Comparison of ENCODE assay signal across 23 cellular contexts in the genomic region with DNA sequence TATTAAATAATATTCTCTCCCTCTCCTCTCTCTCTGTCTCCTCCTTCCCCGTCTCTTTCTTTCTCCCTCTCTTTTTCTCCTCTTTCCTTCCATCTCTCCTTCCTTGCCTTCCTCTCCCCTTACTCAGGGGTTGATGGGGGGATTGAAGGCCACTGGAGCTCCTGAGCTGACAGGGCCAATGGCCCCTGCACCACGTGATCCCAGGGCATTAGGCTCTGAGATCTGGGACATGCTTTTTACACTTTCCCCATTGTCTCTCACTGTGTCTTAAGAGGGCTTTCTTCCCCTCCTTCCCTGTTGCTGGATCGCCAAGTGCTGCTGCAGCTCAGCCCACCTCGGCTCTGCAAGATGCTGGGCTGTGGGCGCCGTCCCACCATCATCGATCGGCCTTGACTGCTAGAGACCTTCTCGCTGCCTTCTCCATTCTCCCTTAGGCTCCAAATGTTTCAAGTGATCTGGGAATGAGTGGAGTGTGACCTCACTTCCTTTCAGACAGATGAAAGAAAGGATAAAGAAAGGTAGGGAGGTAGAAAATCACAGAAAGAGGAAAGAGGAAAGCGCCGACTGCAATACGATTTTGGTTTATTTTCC. TPM values are rescaled to one million over a fixed set of nuclear protein-coding genes. Genes with fewer than 3 reads are reported as not detected.
DNase-seq lines count a peak whose midpoint lies in the region; ATAC-seq, FAIRE-seq and TF ChIP-seq lines count a peak whose summit lies in the region.
"Had no signal": no experiment of that assay in that cellular context is flagged by ENCODE, and none has a peak within 500 bp of the region (broad histone marks: within the 10 kb centered on the region; RNA-seq: fewer than 3 reads in every experiment).

No MANE protein-coding gene starts in this region.

- H3K9me3 ChIP-seq in heart right ventricle, result no peaks in the 10 kb centered on the region
- no peaks in the 10 kb centered on the region for H3K9me3 ChIP-seq in right cardiac atrium (ENCODE audit: control insufficient read depth, low read length)
- no peaks in the 10 kb centered on the region for H3K9me3 ChIP-seq in kidney (ENCODE audit: control insufficient read depth in 1 of 2, low read length in 2 of 2)
- H3K9me3 ChIP-seq in uterus, result no peaks in the 10 kb centered on the region
- no peaks in the 10 kb centered on the region for H3K9me3 ChIP-seq in PC-3 (ENCODE audit: low read length)
- H3K9me3 ChIP-seq: colonic mucosa had no signal

- 81% methylated on average over 12 of the region's 12 CpGs for WGBS in heart right ventricle, 2 donors
- 83% methylated on average over 12 of the region's 12 CpGs for WGBS in right cardiac atrium

- no peaks in the 10 kb centered on the region for H3K79me2 ChIP-seq in PC-3 (ENCODE audit: low read length)

- H3K27me3 ChIP-seq in heart right ventricle, result no peaks in the 10 kb centered on the region
- H3K27me3 ChIP-seq in right cardiac atrium (ENCODE audit: control insufficient read depth, insufficient read depth), result no peaks in the 10 kb centered on the region
- no peaks in the 10 kb centered on the region for H3K27me3 ChIP-seq in rectal smooth muscle tissue (ENCODE audit: control insufficient read depth, insufficient read depth, low read length)
- H3K27me3 ChIP-seq in uterus, result no peaks in the 10 kb centered on the region
- no peaks in the 10 kb centered on the region for H3K27me3 ChIP-seq in PC-3 (ENCODE audit: low read length)
- H3K27me3 ChIP-seq: colonic mucosa had no signal

- H3K4me2 ChIP-seq in PC-3 (ENCODE audit: low read length), result no peak overlapping the region

- TF ChIP-seq CTCF in heart right ventricle (IDR thresholded peaks at IDR 0.05) (no peak), kidney (IDR thresholded peaks at IDR 0.05; ENCODE audit: borderline replicate concordance, extremely low read depth, insufficient read depth) (no peak), uterus (IDR thresholded peaks at IDR 0.05) (no peak), PC-3 (conservative IDR thresholded peaks at IDR 0.05; ENCODE audit: low read depth, low read length) (no peak)

- FAIRE-seq in kidney (lab: Jason Lieb, UNC), result no peak
- FAIRE-seq: A204.1 had no signal

- POLR2A ChIA-PET in PC-3 (lab: Charles Lee; ENCODE audit: unreplicated experiment), result no interaction called here

- no peak overlapping the region for H2AFZ ChIP-seq in PC-3 (ENCODE audit: low read length)

- H3K36me3 ChIP-seq in heart right ventricle, result peaks cover 0 to 18% (median 0%) of the 10 kb centered on the region in 9 donors
- no peaks in the 10 kb centered on the region for H3K36me3 ChIP-seq in kidney (ENCODE audit: control insufficient read depth in 1 of 2, insufficient read depth in 2 of 2, low read length in 2 of 2)
- H3K36me3 ChIP-seq in rectal smooth muscle tissue (ENCODE audit: control insufficient read depth, insufficient read depth, low read length), result no peaks in the 10 kb centered on the region
- H3K36me3 ChIP-seq in uterus, result no peaks in the 10 kb centered on the region
- no peaks in the 10 kb centered on the region for H3K36me3 ChIP-seq in PC-3 (ENCODE audit: low read depth, low read length)
- H3K36me3 ChIP-seq: colonic mucosa had no signal

- peak overlapping the region; percentile 52 to 82 (median 62) for H3K27ac ChIP-seq in heart right ventricle
- no peak overlapping the region for H3K27ac ChIP-seq in right cardiac atrium (ENCODE audit: low read length)
- peak overlapping the region; percentile 1 to 27 for H3K27ac ChIP-seq in kidney (ENCODE audit: low read depth in 2 of 2, low read length in 2 of 2)
- peak overlapping the region; percentile 18 for H3K27ac ChIP-seq in rectal smooth muscle tissue (ENCODE audit: low read depth, low read length)
- peak overlapping the region; percentile 63 to 64 for H3K27ac ChIP-seq in uterus
- H3K27ac ChIP-seq in PC-3 (ENCODE audit: low read length), result no peak overlapping the region
- H3K27ac ChIP-seq: colonic mucosa, epithelial cell of prostate had no signal

- H3F3A ChIP-seq in PC-3 (ENCODE audit: low read length, unreplicated experiment), result no peaks in the 10 kb centered on the region

- ATAC-seq in heart right ventricle (no peak), right cardiac atrium (no peak), GM18868 (IDR thresholded peaks at IDR 0.05; ENCODE audit: unreplicated experiment) (no peak), PC-3 (no peak), GM19455 (IDR thresholded peaks at IDR 0.05; ENCODE audit: unreplicated experiment) (no peak)
- ATAC-seq: Panc1 had no signal

- BruUV-seq in PC-3 (replicated peaks; lab: Mats Ljungman, UMichigan), result no TSS peak

- H3K4me1 ChIP-seq in heart right ventricle, result peaks cover 26 to 98% (median 86%) of the 10 kb centered on the region in 9 donors
- peaks cover 42% of the 10 kb centered on the region for H3K4me1 ChIP-seq in right cardiac atrium (ENCODE audit: control insufficient read depth, insufficient read depth, low read length)
- peaks cover 25 to 29% of the 10 kb centered on the region in 2 donors for H3K4me1 ChIP-seq in kidney (ENCODE audit: control insufficient read depth in 1 of 2, insufficient read depth in 1 of 2, low read depth in 1 of 2, low read length in 2 of 2)
- H3K4me1 ChIP-seq in rectal smooth muscle tissue (ENCODE audit: control insufficient read depth, insufficient read depth, low read length), result peaks cover 43% of the 10 kb centered on the region
- peaks cover 0 to 13% of the 10 kb centered on the region in 2 donors for H3K4me1 ChIP-seq in uterus
- H3K4me1 ChIP-seq in PC-3 (ENCODE audit: insufficient read depth, low read length), result peaks cover under 1% of the 10 kb centered on the region; the same call in 1 of the 2 replicates
- H3K4me1 ChIP-seq: colonic mucosa had no signal

- H3K9ac ChIP-seq in kidney (ENCODE audit: low read length in 2 of 2) (peak overlapping the region in 1 of 2 donors; percentile 12), rectal smooth muscle tissue (ENCODE audit: low read length) (no peak overlapping the region), PC-3 (ENCODE audit: low read length) (no peak overlapping the region)

- TF ChIP-seq POLR2A in uterus (IDR thresholded peaks at IDR 0.05), result no peak

- CTCF ChIA-PET in PC-3 (lab: Charles Lee), result no interaction called here

- H3K4me3 ChIP-seq in heart right ventricle (no peak overlapping the region), right cardiac atrium (ENCODE audit: low read length) (no peak overlapping the region), kidney (ENCODE audit: low read length in 2 of 2) (no peak overlapping the region), rectal smooth muscle tissue (ENCODE audit: low read length) (no peak overlapping the region), uterus (no peak overlapping the region), PC-3 (ENCODE audit: low read length) (no peak overlapping the region)
- H3K4me3 ChIP-seq: colonic mucosa, skin epidermis had no signal

- no peaks in the 10 kb centered on the region for H4K20me1 ChIP-seq in PC-3 (ENCODE audit: low read length)

- no peak for DNase-seq in heart right ventricle
- DNase-seq in right cardiac atrium, result no peak
- DNase-seq in kidney, result no peak
- DNase-seq in uterus, result peak in 1 of 2 donors; percentile 11
- no peak for DNase-seq in PC-3
- DNase-seq: activated CD4-positive, alpha-beta T cell treated with anti-CD3 and anti-CD28 coated beads, Interleukin-2, amount 10 ng/mL, durations not matched to agents 7 days and 5 days; activated naive CD4-positive, alpha-beta T cell treated with Interleukin-2 at 50 U/mL for 16 hours; activated T-cell treated with anti-CD3 and anti-CD28 coated beads for 4 hours; GOT3; Karpas-422; midbrain; NCI-H1105 treated with DMSO at 0.1 percent for 48 hours; NCI-H2171; occipital lobe had no signal

- H3K9me2 ChIP-seq in PC-3 (replicated peaks; ENCODE audit: low read length), result no peaks in the 10 kb centered on the region

- intact Hi-C loops in heart right ventricle (cut with DNase I) (loop anchor here in 4 of 10 donors (5.0 kb wide), 1 partner anchor 38 kb away; no protein-coding TSS in a partner anchor), right cardiac atrium (cut with DNase I) (no loop called here), kidney (cut with DNase I) (no loop called here), uterus (cut with DNase I; ENCODE audit: low total_unique reads) (no loop called here), PC-3 (cut with micrococcal nuclease) (no loop called here)

RNA-seq across cellular contexts. Expression of gene COL4A1, which starts 42.2 kb away (rescaled TPM):
- total RNA-seq in heart right ventricle (100 to 1,000 TPM in 7 of 10 donors, 10 to 100 TPM in 3; 96.3 to 342 (median 147) TPM), right cardiac atrium (100 to 1,000 TPM in 3 of 4 donors, 10 to 100 TPM in 1; 91.9 to 267 (median 118) TPM), kidney (218 TPM), uterus (100 to 1,000 TPM; 164 to 737 (median 209) TPM), PC-3 (2014; rRNA removed) (35.7 and 48.7 TPM in 2 replicates)
- polyA plus RNA-seq in heart right ventricle (100 to 1,000 TPM in 1 of 2 donors, 10 to 100 TPM in 1; 83.3 to 234 TPM), right cardiac atrium (69.8 TPM), kidney (ENCODE audit: insufficient read depth, low read depth, low replicate concordance) (53.0 TPM)

RNA-seq across cellular contexts. Expression of gene COL4A2, which starts 42.3 kb away (rescaled TPM):
- total RNA-seq in heart right ventricle (100 to 1,000 TPM in 7 of 10 donors, 10 to 100 TPM in 3; 81.7 to 301 (median 128) TPM), right cardiac atrium (100 to 1,000 TPM in 3 of 4 donors, 10 to 100 TPM in 1; 84.7 to 268 (median 123) TPM), kidney (265 TPM), uterus (100 to 1,000 TPM; 157 to 606 (median 284) TPM), PC-3 (2014; rRNA removed) (74.5 and 127 TPM in 2 replicates)
- polyA plus RNA-seq in heart right ventricle (100 to 1,000 TPM; 111 to 265 TPM), right cardiac atrium (101 TPM), kidney (ENCODE audit: insufficient read depth, low read depth, low replicate concordance) (126 TPM)
- total RNA-seq: activated CD4-positive, alpha-beta T cell treated with anti-CD3 and anti-CD28 coated beads, Interleukin-2, amount 10 ng/mL, durations not matched to agents 7 days and 5 days had no signal
- polyA plus RNA-seq: CD14-positive monocyte had no signal

Comparison
In these comparisons a context has a peak if more than half of its experiments do, and no peak if none do; other contexts are left out.
1. H3K27ac ChIP-seq: peak in heart right ventricle (10 of 10), kidney (2 of 2), rectal smooth muscle tissue (single experiment) and uterus (2 of 2); none in right cardiac atrium (single experiment) and PC-3 (single experiment).